In genomic region chr1:27872802-27873665, GRCh38 we compare ENCODE assay signal across 8 cellular contexts. TPM values are rescaled to one million over a fixed set of nuclear protein-coding genes. Genes with fewer than 3 reads are reported as not detected.
DNase-seq lines count a peak whose midpoint lies in the region; ATAC-seq and TF ChIP-seq lines count a peak whose summit lies in the region.

No MANE protein-coding gene starts in this region.

- intact Hi-C loops in dendritic cell treated with granulocyte-macrophage colony-stimulating factor and Interleukin-4, amounts not matched to agents 40 ng/mL and 50 ng/mL, for 4 days (cut with micrococcal nuclease), result loop anchor here (2.0 kb wide), 1 partner anchor 14 kb away; no protein-coding TSS in a partner anchor

- peak overlapping the region; percentile 5 for H2AK5ac ChIP-seq in mesenchymal stem cell (ENCODE audit: low read length, severe bottlenecking)

- H3K36me3 ChIP-seq in SU-DHL-6 (ENCODE audit: low read length), result no peaks in the 10 kb centered on the region
- peaks cover 6% of the 10 kb centered on the region in 2 experiments for H3K36me3 ChIP-seq in mesenchymal stem cell (ENCODE audit: control insufficient read depth in 1 of 2, insufficient read depth in 2 of 2, low read depth in 1 of 2, low read length in 2 of 2)
- H3K36me3 ChIP-seq in thoracic aorta, result no peaks in the 10 kb centered on the region

- H3K27me3 ChIP-seq in SU-DHL-6 (ENCODE audit: low read length), result no peaks in the 10 kb centered on the region
- no peaks in the 10 kb centered on the region for H3K27me3 ChIP-seq in mesenchymal stem cell (ENCODE audit: control insufficient read depth in 1 of 2, insufficient read depth in 1 of 2, low read length in 2 of 2)
- H3K27me3 ChIP-seq in thoracic aorta (replicated peaks; ENCODE audit: insufficient read depth), result no peaks in the 10 kb centered on the region

- H3K27me3 Mint-ChIP-seq in dendritic cell treated with granulocyte-macrophage colony-stimulating factor and Interleukin-4, amounts not matched to agents 40 ng/mL and 50 ng/mL, for 4 days, result no peaks in the 10 kb centered on the region

- H3K9me2 ChIP-seq in SU-DHL-6 (replicated peaks; ENCODE audit: insufficient read depth, low read length), result no peaks in the 10 kb centered on the region

- ATAC-seq in thoracic aorta (ENCODE audit: insufficient number of reproducible peaks, low FRiP score, low read depth), result no peak
- ATAC-seq in GM21576 (IDR thresholded peaks at IDR 0.05; ENCODE audit: unreplicated experiment), result no peak

- H4K8ac ChIP-seq in mesenchymal stem cell (ENCODE audit: low read length), result no peak overlapping the region

- peaks cover 54% of the 10 kb centered on the region for H3K36me3 Mint-ChIP-seq in dendritic cell treated with granulocyte-macrophage colony-stimulating factor and Interleukin-4, amounts not matched to agents 40 ng/mL and 50 ng/mL, for 4 days (ENCODE audit: low read depth)

- H3K27ac Mint-ChIP-seq in dendritic cell treated with granulocyte-macrophage colony-stimulating factor and Interleukin-4, amounts not matched to agents 40 ng/mL and 50 ng/mL, for 4 days, result peak overlapping the region; percentile 84

- no peak overlapping the region for H2BK120ac ChIP-seq in mesenchymal stem cell (ENCODE audit: low read depth, low read length)

- H3K4me3 Mint-ChIP-seq in dendritic cell treated with granulocyte-macrophage colony-stimulating factor and Interleukin-4, amounts not matched to agents 40 ng/mL and 50 ng/mL, for 4 days, result peak overlapping the region; percentile 85

- DNase-seq in NOMO-1 treated with DMSO at 0.1 percent for 48 hours (lab: John Stamatoyannopoulos, UW; ENCODE audit: unreplicated experiment) (peak; percentile 16), NOMO-1 treated with dmso at 0.1 percent for 144 hours (lab: John Stamatoyannopoulos, UW; ENCODE audit: unreplicated experiment) (no peak), mesenchymal stem cell (peak; percentile 23), thoracic aorta (ENCODE audit: low spot score) (no peak), H4 (ENCODE audit: low spot score) (no peak)

- H3K9ac ChIP-seq in SU-DHL-6 (ENCODE audit: low read length) (peak overlapping the region; percentile 26; the same call in 1 of the 2 replicates), mesenchymal stem cell (ENCODE audit: low read length) (peak overlapping the region; percentile 85)

- no peak overlapping the region for H2BK12ac ChIP-seq in mesenchymal stem cell (ENCODE audit: low read length in 2 of 2)

- H3K14ac ChIP-seq in mesenchymal stem cell (ENCODE audit: low read length in 2 of 2), result no peak overlapping the region

- no peaks in the 10 kb centered on the region for H3K79me2 ChIP-seq in SU-DHL-6 (ENCODE audit: insufficient read depth, low read length)

- no peaks in the 10 kb centered on the region for H3F3A ChIP-seq in SU-DHL-6 (ENCODE audit: insufficient read depth)

- peak overlapping the region in 1 of 2 experiments; percentile 54 for H3K18ac ChIP-seq in mesenchymal stem cell (ENCODE audit: low read depth in 1 of 2, low read length in 2 of 2)

- H2BK15ac ChIP-seq in mesenchymal stem cell (ENCODE audit: low read depth, poor library complexity, severe bottlenecking), result no peak overlapping the region

- 21% methylated on average over 40 of the region's 40 CpGs for WGBS in mesenchymal stem cell

- no peak overlapping the region for H4K91ac ChIP-seq in mesenchymal stem cell (ENCODE audit: low read length)

- H3K4me2 ChIP-seq in SU-DHL-6 (ENCODE audit: low read depth, low read length, poor library complexity, severe bottlenecking) (peak overlapping the region; percentile 53), mesenchymal stem cell (ENCODE audit: low read length, poor library complexity, severe bottlenecking) (peak overlapping the region; percentile 81)

- H4K20me1 ChIP-seq in SU-DHL-6 (ENCODE audit: low read depth, low read length), result no peaks in the 10 kb centered on the region

- TF ChIP-seq CTCF in SU-DHL-6 (IDR thresholded peaks at IDR 0.05; ENCODE audit: insufficient read depth, low read length, poor library complexity, severe bottlenecking) (no peak), thoracic aorta (IDR thresholded peaks at IDR 0.05) (no peak)

- H3K9me3 ChIP-seq in SU-DHL-6 (ENCODE audit: insufficient read depth, low read length) (no peaks in the 10 kb centered on the region), mesenchymal stem cell (ENCODE audit: control insufficient read depth, low read length) (no peaks in the 10 kb centered on the region), thoracic aorta (no peaks in the 10 kb centered on the region)

- no peaks in the 10 kb centered on the region for H3K9me3 Mint-ChIP-seq in dendritic cell treated with granulocyte-macrophage colony-stimulating factor and Interleukin-4, amounts not matched to agents 40 ng/mL and 50 ng/mL, for 4 days

- H2BK5ac ChIP-seq in mesenchymal stem cell (ENCODE audit: low read depth, low read length, poor library complexity, severe bottlenecking), result no peak overlapping the region

- no peak overlapping the region for H3K4ac ChIP-seq in mesenchymal stem cell (ENCODE audit: low read depth in 1 of 2, low read length in 2 of 2)

- H3K4me1 ChIP-seq in mesenchymal stem cell (ENCODE audit: control insufficient read depth, insufficient read depth, low read depth, low read length) (peaks cover 29% of the 10 kb centered on the region), thoracic aorta (ENCODE audit: control insufficient read depth in 1 of 2, low read depth in 2 of 2) (peaks cover 0 to 8% of the 10 kb centered on the region in 2 donors)

- peaks cover 65% of the 10 kb centered on the region for H3K4me1 Mint-ChIP-seq in dendritic cell treated with granulocyte-macrophage colony-stimulating factor and Interleukin-4, amounts not matched to agents 40 ng/mL and 50 ng/mL, for 4 days (ENCODE audit: low read depth)

- H3K27ac ChIP-seq in SU-DHL-6 (ENCODE audit: low read depth, low read length) (no peak overlapping the region), mesenchymal stem cell (ENCODE audit: low read length, poor library complexity, severe bottlenecking) (no peak overlapping the region), thoracic aorta (peak overlapping the region in 1 of 2 donors; percentile 56)

- H3K79me1 ChIP-seq in mesenchymal stem cell (replicated peaks; ENCODE audit: low read length, poor library complexity, severe bottlenecking), result no peaks in the 10 kb centered on the region

- H3K23ac ChIP-seq in mesenchymal stem cell (ENCODE audit: low read length in 2 of 2), result peak overlapping the region in 1 of 2 experiments; percentile 16

- H3K4me3 ChIP-seq in SU-DHL-6 (ENCODE audit: insufficient read depth, low read length, poor library complexity, severe bottlenecking), result peak overlapping the region; percentile 35
- H3K4me3 ChIP-seq in mesenchymal stem cell (ENCODE audit: insufficient read depth in 1 of 2, low read depth in 1 of 2, low read length in 2 of 2), result peak overlapping the region; percentile 68 to 88
- H3K4me3 ChIP-seq in thoracic aorta, result peak overlapping the region; percentile 85

- H2AFZ ChIP-seq in SU-DHL-6 (ENCODE audit: low read depth, low read length, severe bottlenecking), result peak overlapping the region; percentile 29
- peak overlapping the region; percentile 60 for H2AFZ ChIP-seq in mesenchymal stem cell (ENCODE audit: low read depth, low read length)

RNA-seq across cellular contexts. Expression of gene THEMIS2, which starts 0.7 kb away (rescaled TPM):
- polyA plus RNA-seq in mesenchymal stem cell (2013, experiment 1 of 2), result 5.9 TPM
- polyA plus RNA-seq in mesenchymal stem cell (2013, experiment 2 of 2), result 5.3 TPM
- 100 to 1,000 TPM in 1 of 2 donors, 10 to 100 TPM in 1; 46.2 to 119 TPM for total RNA-seq in thoracic aorta
- total RNA-seq in H4 (2014; rRNA removed; shearing (Covaris generic)), result 0.75 and 2.6 TPM in 2 replicates

RNA-seq across cellular contexts. Expression of gene RPA2, which starts 41.3 kb away (rescaled TPM):
- 14.3 TPM for polyA plus RNA-seq in mesenchymal stem cell (2013, experiment 1 of 2)
- polyA plus RNA-seq in mesenchymal stem cell (2013, experiment 2 of 2), result 14.6 TPM
- total RNA-seq in thoracic aorta, result 10 to 100 TPM; 11.0 to 22.2 TPM
- 78.6 and 83.9 TPM in 2 replicates for total RNA-seq in H4 (2014; rRNA removed; shearing (Covaris generic))

RNA-seq across cellular contexts. Expression of gene PPP1R8, which starts 42.5 kb away (rescaled TPM):
- polyA plus RNA-seq in mesenchymal stem cell (2013, experiment 1 of 2), result 34.6 TPM
- 34.0 TPM for polyA plus RNA-seq in mesenchymal stem cell (2013, experiment 2 of 2)
- total RNA-seq in thoracic aorta, result 10 to 100 TPM; 37.2 to 40.8 TPM
- 32.8 and 45.9 TPM in 2 replicates for total RNA-seq in H4 (2014; rRNA removed; shearing (Covaris generic))

Comparison
In these comparisons a context has a peak if more than half of its experiments do, and no peak if none do; other contexts are left out.
1. DNase-seq: peak in NOMO-1 treated with DMSO at 0.1 percent for 48 hours (single experiment) and mesenchymal stem cell (single experiment); none in NOMO-1 treated with dmso at 0.1 percent for 144 hours (single experiment), thoracic aorta (single experiment) and H4 (single experiment).
2. H3K4me3 ChIP-seq: peak in every context shown above with its lines; median percentile 85 in thoracic aorta; 78 in mesenchymal stem cell; 35 in SU-DHL-6.
3. RNA of gene THEMIS2, which starts 0.7 kb away (total RNA-seq): 46.2 to 119 TPM in thoracic aorta; 0.75 to 2.6 TPM in H4; every median in the first group is over 10 times any median in the second.